In the genomic region with DNA sequence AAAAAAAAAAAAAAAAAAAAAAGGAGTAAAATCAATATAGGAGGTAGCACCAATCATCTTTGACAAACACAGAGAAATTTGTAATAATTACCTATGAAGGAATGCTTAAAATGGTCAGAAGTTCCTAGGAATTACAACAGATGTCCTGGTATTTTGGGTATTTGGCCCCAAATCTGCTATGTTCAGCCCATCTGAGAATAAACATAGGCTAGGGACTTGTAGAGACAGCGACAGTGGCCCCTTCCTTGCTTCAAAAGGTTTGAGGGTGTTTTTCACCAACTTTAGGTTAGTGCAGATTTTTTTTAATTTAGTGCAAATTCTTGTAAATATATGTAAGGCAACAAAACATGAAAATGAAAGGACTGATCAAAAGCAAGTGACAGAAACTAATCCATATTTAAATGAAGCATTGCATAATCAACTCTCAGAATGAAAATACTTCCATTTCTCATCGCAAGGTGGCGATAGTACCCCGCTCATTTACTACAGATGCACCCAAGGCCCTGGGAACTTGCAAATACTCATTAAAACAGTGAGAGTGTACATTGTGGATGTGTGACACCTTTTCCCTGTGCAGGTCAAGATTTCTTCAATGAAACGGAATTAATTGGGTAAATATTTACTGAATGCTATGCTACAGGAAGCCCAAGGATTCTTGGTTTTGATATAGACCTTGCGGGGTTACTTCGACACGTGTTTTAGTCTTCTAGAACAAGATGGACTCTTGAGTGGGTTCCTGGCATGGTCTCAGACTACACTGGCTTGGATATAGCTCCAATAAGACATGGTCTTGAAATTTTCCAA, we compare ENCODE assay signal across 8 cellular contexts. TPM values are rescaled to one million over a fixed set of nuclear protein-coding genes. Genes with fewer than 3 reads are reported as not detected.
DNase-seq lines count a peak whose midpoint lies in the region; ATAC-seq and TF ChIP-seq lines count a peak whose summit lies in the region.

No MANE protein-coding gene starts in this region.

- in situ Hi-C loops in ACHN (cut with HindIII; ENCODE audit: low pct_ligation_motif_present, low pct_unique_long_range_greater_than_20kb, low sequenced_read_pairs), result no loop called here

- H3K4me1 ChIP-seq in right lobe of liver, result no peaks in the 10 kb centered on the region

- no peaks in the 10 kb centered on the region for H3K9me3 ChIP-seq in right lobe of liver

- H3K4me3 ChIP-seq in WI38 (ENCODE audit: low read depth, low read length), result no peak overlapping the region
- H3K4me3 ChIP-seq in choroid plexus epithelial cell (ENCODE audit: low read depth, low read length), result no peak overlapping the region
- peak overlapping the region in 2 of 3 donors; percentile 36 to 53 for H3K4me3 ChIP-seq in right lobe of liver

- H3K27ac ChIP-seq in right lobe of liver, result peak overlapping the region in 2 of 3 donors; percentile 29 to 34

- intact Hi-C loops in right lobe of liver (cut with DNase I), result loop anchor here (5.0 kb wide), 1 partner anchor 290 kb away; no protein-coding TSS in a partner anchor

- ATAC-seq in GM18517 (IDR thresholded peaks at IDR 0.05; ENCODE audit: unreplicated experiment) (peak; percentile 91), HG02981 (IDR thresholded peaks at IDR 0.05; ENCODE audit: unreplicated experiment) (peak; percentile 92), right lobe of liver (peak; percentile 93 to 97 (median 95))

- TF ChIP-seq CTCF in WI38 (IDR thresholded peaks at IDR 0.05; ENCODE audit: low read depth, low read length) (peak; percentile 51; the same call in 1 of the 2 replicates), choroid plexus epithelial cell (conservative IDR thresholded peaks at IDR 0.05; ENCODE audit: low read depth, low read length) (peak; percentile 79), right lobe of liver (IDR thresholded peaks at IDR 0.05) (peak; percentile 75 to 96 (median 79))

- WGBS in right lobe of liver (ENCODE audit: insufficient coverage, low coverage, low lambda C conversion rate, missing lambda C conversion rate), result 40% methylated on average over 8 of the region's 8 CpGs

- DNase-seq in ACHN (peak; percentile 57), NCI-H2196 treated with DMSO at 0.1 percent for 48 hours (lab: John Stamatoyannopoulos, UW; ENCODE audit: unreplicated experiment) (peak; percentile 36), choroid plexus epithelial cell (ENCODE audit: low read depth) (peak; percentile 79), right lobe of liver (peak in 1 of 3 donors; percentile 66)
- DNase-seq in stimulated activated CD8-positive, alpha-beta memory T cell treated with anti-CD3 and anti-CD28 coated beads, Interleukin-2, amount 100 ng/mL, for 48 hours (ENCODE audit: low read depth in 2 of 2), result peak; percentile 12 to 13

- no peaks in the 10 kb centered on the region for H3K36me3 ChIP-seq in right lobe of liver

- H3K27me3 ChIP-seq in right lobe of liver, result no peaks in the 10 kb centered on the region

- no peak for TF ChIP-seq POLR2A in right lobe of liver (IDR thresholded peaks at IDR 0.05)

RNA-seq across cellular contexts. Expression of a gene that starts 44.6 kb away (rescaled TPM):
- total RNA-seq in right lobe of liver, result 1 to 10 TPM in 1 of 6 experiments, under 1 TPM in 5; 0.14 to 2.4 (median 0.56) TPM

Comparison
In these comparisons a context has a peak if more than half of its experiments do, and no peak if none do; other contexts are left out.
1. H3K4me3 ChIP-seq: peak in right lobe of liver (2 of 3); none in WI38 (single experiment) and choroid plexus epithelial cell (single experiment).
2. Peak in every context shown above with its lines, with median percentiles within 50 percentile points of each other: ATAC-seq and CTCF ChIP-seq.